9 cellular contexts compared by ENCODE assay signal in the genomic region with DNA sequence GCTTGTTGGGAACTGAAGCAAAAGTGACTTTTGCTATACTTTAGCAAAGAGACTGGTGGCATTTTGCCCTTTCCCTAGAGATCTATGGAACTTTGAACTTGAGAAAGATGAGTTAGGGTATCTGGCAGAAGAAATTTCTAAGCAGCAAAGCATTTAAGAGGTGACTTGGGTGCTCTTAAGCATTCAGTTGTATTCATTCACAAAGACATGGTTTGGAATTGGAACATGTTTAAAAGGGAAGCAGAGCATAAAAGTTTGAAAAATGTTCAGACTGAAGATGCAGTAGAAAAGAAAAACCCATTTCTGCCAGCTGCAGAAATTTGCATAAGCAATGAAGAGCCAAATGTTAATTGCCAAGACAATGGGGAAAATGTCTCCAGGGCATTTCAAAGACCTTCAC. TPM values are rescaled to one million over a fixed set of nuclear protein-coding genes. Genes with fewer than 3 reads are reported as not detected.
"Had no signal": no experiment of that assay in that cellular context is flagged by ENCODE, and none has a peak within 500 bp of the region (broad histone marks: within the 10 kb centered on the region; RNA-seq: fewer than 3 reads in every experiment).

No MANE protein-coding gene starts in this region.

- H2AFZ ChIP-seq: GM23248 had no signal

- FAIRE-seq: K562 had no signal

- DNase-seq: GM23248, GOT3, H7, IMR-90 had no signal

- H3K9me3 ChIP-seq: HAP-1 had no signal

- H3K4me1 ChIP-seq: HAP-1 had no signal

- H3K9ac ChIP-seq: GM23248 had no signal

- ATAC-seq: K562 had no signal

- H3K27ac ChIP-seq: GM23248, HL-60 had no signal

- H3K4me3 ChIP-seq: GM23248, HAP-1, K562 had no signal

RNA-seq across cellular contexts. Expression of a gene that starts 30.7 kb away (rescaled TPM):
- total RNA-seq: GM23248, H4, H7, HT1080, IMR-90, K562 had no signal
- polyA plus RNA-seq: GM23248, K562 had no signal
